13 cellular contexts compared by ENCODE assay signal in the genomic region with DNA sequence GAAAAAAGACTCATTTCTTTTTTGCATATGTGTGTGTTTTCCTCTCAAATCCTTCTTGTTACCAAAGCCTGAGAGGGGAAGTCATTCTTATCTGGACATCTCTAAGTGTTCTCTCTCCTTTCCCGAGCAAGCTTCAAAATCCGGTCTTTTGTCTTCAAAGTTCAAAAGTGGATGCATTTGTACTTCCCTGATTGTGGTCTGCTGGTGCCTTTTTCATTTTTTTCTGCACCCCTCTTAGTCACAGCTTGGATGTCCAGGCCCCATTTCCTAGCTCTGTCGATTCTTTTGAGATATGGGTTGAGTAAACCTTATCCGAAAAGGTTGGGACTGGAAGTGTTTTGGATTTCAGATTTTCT. TPM values are rescaled to one million over a fixed set of nuclear protein-coding genes. Genes with fewer than 3 reads are reported as not detected.
A peak's percentile ranks its signal among the peaks of the same experiment; 100 is the strongest.
DNase-seq lines count a peak whose midpoint lies in the region; ATAC-seq and TF ChIP-seq lines count a peak whose summit lies in the region.
"Had no signal": no experiment of that assay in that cellular context is flagged by ENCODE, and none has a peak within 500 bp of the region (broad histone marks: within the 10 kb centered on the region; RNA-seq: fewer than 3 reads in every experiment).

No MANE protein-coding gene starts in this region.

- no peak overlapping the region for H3K9ac ChIP-seq in duodenal mucosa (ENCODE audit: low read depth in 1 of 2, low read length in 2 of 2)
- H3K9ac ChIP-seq: SK-N-SH had no signal

- H3K36me3 ChIP-seq in duodenal mucosa (ENCODE audit: control insufficient read depth in 1 of 2, insufficient read depth in 2 of 2, low read length in 2 of 2) (peaks cover 8 to 12% of the 10 kb centered on the region in 2 donors), gastrocnemius medialis (no peaks in the 10 kb centered on the region)

- no peaks in the 10 kb centered on the region for H3K9me3 Mint-ChIP-seq in activated CD4-positive, alpha-beta T cell treated with anti-CD3 and anti-CD28 coated beads for 36 hours (ENCODE audit: low read depth)
- H3K9me3 Mint-ChIP-seq: endodermal cell, nephron had no signal

- in situ Hi-C loops in gastrocnemius medialis (cut with MboI; ENCODE audit: low sequenced_read_pairs in 4 of 4), result no loop called here

- TF ChIP-seq POLR2A in gastrocnemius medialis (IDR thresholded peaks at IDR 0.05), result no peak

- H3K27ac ChIP-seq in duodenal mucosa (ENCODE audit: low read depth, low read length) (peak overlapping the region; percentile 30), gastrocnemius medialis (peak overlapping the region in 3 of 4 donors; percentile 66 to 69 (median 69))

- no peak for DNase-seq in activated CD4-positive, alpha-beta T cell treated with anti-CD3 and anti-CD28 coated beads for 36 hours
- DNase-seq in activated CD4-positive, alpha-beta T cell treated with anti-CD3 and anti-CD28 coated beads for 4 hours, result no peak
- DNase-seq in T-helper 22 cell (ENCODE audit: low read depth) (peak; percentile 17), gastrocnemius medialis (no peak), activated gamma-delta T cell (lab: John Stamatoyannopoulos, UW) (no peak), RKO (ENCODE audit: low spot score) (no peak)
- DNase-seq: EL, endodermal cell, NCI-H510A, SK-N-SH had no signal

- peak overlapping the region; percentile 60 for H3K4me3 Mint-ChIP-seq in activated CD4-positive, alpha-beta T cell treated with anti-CD3 and anti-CD28 coated beads for 36 hours
- H3K4me3 Mint-ChIP-seq: endodermal cell, nephron had no signal

- H3K4me1 Mint-ChIP-seq in activated CD4-positive, alpha-beta T cell treated with anti-CD3 and anti-CD28 coated beads for 36 hours, result peaks cover 75% of the 10 kb centered on the region

- intact Hi-C loops in activated CD4-positive, alpha-beta T cell treated with anti-CD3 and anti-CD28 coated beads for 36 hours (cut with DNase I, micrococcal nuclease), result loop anchor here in 1 of 2 experiments (1.0 to 5.0 kb wide), 5 partner anchors 43 to 445 kb away; a partner anchor contains a TSS
- intact Hi-C loops in gastrocnemius medialis (cut with DNase I; ENCODE audit: low total_unique reads), result no loop called here

- H3K27ac Mint-ChIP-seq in activated CD4-positive, alpha-beta T cell treated with anti-CD3 and anti-CD28 coated beads for 36 hours, result peak overlapping the region; percentile 100
- H3K27ac Mint-ChIP-seq: endodermal cell, nephron had no signal

- H3K36me3 Mint-ChIP-seq in activated CD4-positive, alpha-beta T cell treated with anti-CD3 and anti-CD28 coated beads for 36 hours (ENCODE audit: low read depth), result peaks cover 36% of the 10 kb centered on the region

- no peaks in the 10 kb centered on the region for H3K27me3 Mint-ChIP-seq in activated CD4-positive, alpha-beta T cell treated with anti-CD3 and anti-CD28 coated beads for 36 hours

- peaks cover 14 to 18% of the 10 kb centered on the region in 2 donors for H3K4me1 ChIP-seq in duodenal mucosa (ENCODE audit: control insufficient read depth in 1 of 2, insufficient read depth in 2 of 2, low read length in 2 of 2)
- peaks cover 3 to 24% of the 10 kb centered on the region in 2 donors for H3K4me1 ChIP-seq in gastrocnemius medialis

- CTCF ChIA-PET in activated CD4-positive, alpha-beta T cell treated with anti-CD3 and anti-CD28 coated beads for 36 hours (lab: Charles Lee), result interaction anchor here (0.6 to 5.0 kb wide), 4 partner anchors 21 to 252 kb away, joined by 3 to 43 read pairs (median 4); no protein-coding TSS in a partner anchor

- TF ChIP-seq CTCF in gastrocnemius medialis (IDR thresholded peaks at IDR 0.05 in 4 of 5, conservative IDR thresholded peaks at IDR 0.05 in 1 of 5), result no peak

- ATAC-seq in activated CD4-positive, alpha-beta T cell treated with anti-CD3 and anti-CD28 coated beads for 36 hours, result no peak
- no peak for ATAC-seq in gastrocnemius medialis
- ATAC-seq in HG03196 (IDR thresholded peaks at IDR 0.05; ENCODE audit: unreplicated experiment), result no peak

- POLR2A ChIA-PET in activated CD4-positive, alpha-beta T cell treated with anti-CD3 and anti-CD28 coated beads for 36 hours (lab: Charles Lee), result interaction anchor here (0.5 to 4.6 kb wide), 3 partner anchors 16 to 33 kb away, joined by 3 to 68 read pairs (median 5); a partner anchor contains a TSS

- H3K27me3 ChIP-seq in duodenal mucosa (ENCODE audit: control insufficient read depth in 1 of 2, insufficient read depth in 2 of 2, low read length in 2 of 2), result no peaks in the 10 kb centered on the region
- no peaks in the 10 kb centered on the region for H3K27me3 ChIP-seq in gastrocnemius medialis

- H3K4me3 ChIP-seq in duodenal mucosa (ENCODE audit: low read depth in 1 of 2, low read length in 2 of 2) (no peak overlapping the region), gastrocnemius medialis (no peak overlapping the region)

- no peaks in the 10 kb centered on the region for H3K9me3 ChIP-seq in duodenal mucosa (ENCODE audit: control insufficient read depth in 1 of 2, low read length in 2 of 2)
- no peaks in the 10 kb centered on the region for H3K9me3 ChIP-seq in gastrocnemius medialis
- H3K9me3 ChIP-seq: SK-N-SH had no signal

RNA-seq across cellular contexts. Expression of a gene that starts 34.8 kb away (rescaled TPM):
- total RNA-seq in activated CD4-positive, alpha-beta T cell treated with anti-CD3 and anti-CD28 coated beads for 36 hours, result 10 to 100 TPM; 34.7 to 35.7 TPM
- total RNA-seq in gastrocnemius medialis, result 1 to 10 TPM; 3.8 to 7.1 (median 4.3) TPM

RNA-seq across cellular contexts. Expression of a gene that starts 43.7 kb away (rescaled TPM):
- under 1 TPM; 0.46 to 0.51 TPM for total RNA-seq in activated CD4-positive, alpha-beta T cell treated with anti-CD3 and anti-CD28 coated beads for 36 hours
- under 1 TPM in 3 of 4 donors, not detected in 1; 0.03 to 0.05 (median 0.04) TPM for total RNA-seq in gastrocnemius medialis

Comparison
In these comparisons a context has a peak if more than half of its experiments do, and no peak if none do; other contexts are left out.
1. RNA of a gene that starts 34.8 kb away (total RNA-seq): 34.7 to 35.7 TPM in activated CD4-positive, alpha-beta T cell treated with anti-CD3 and anti-CD28 coated beads for 36 hours; 3.8 to 7.1 TPM in gastrocnemius medialis; every median in the first group is over 4 times any median in the second.